ENCODE assay signal across 10 cellular contexts in genomic region chr16:89442588-89442987, GRCh38. TPM values are rescaled to one million over a fixed set of nuclear protein-coding genes. Genes with fewer than 3 reads are reported as not detected.
DNase-seq lines count a peak whose midpoint lies in the region; ATAC-seq, FAIRE-seq and TF ChIP-seq lines count a peak whose summit lies in the region.
"Had no signal": no experiment of that assay in that cellular context is flagged by ENCODE, and none has a peak within 500 bp of the region (broad histone marks: within the 10 kb centered on the region; RNA-seq: fewer than 3 reads in every experiment).

No MANE protein-coding gene starts in this region.

- TF ChIP-seq POLR2A in upper lobe of left lung (IDR thresholded peaks at IDR 0.05), result no peak

- no peak for DNase-seq in activated CD8-positive, alpha-beta memory T cell treated with anti-CD3 and anti-CD28 coated beads, Interleukin-2, amount 10 ng/mL, durations not matched to agents 7 days and 5 days
- no peak for DNase-seq in activated CD8-positive, alpha-beta memory T cell treated with anti-CD3 and anti-CD28 coated beads for 24 hours
- no peak for DNase-seq in coronary artery (ENCODE audit: low spot score)
- DNase-seq in naive thymus-derived CD8-positive, alpha-beta T cell, result no peak
- no peak for DNase-seq in upper lobe of left lung
- no peak for DNase-seq in GM19239 (ENCODE audit: insufficient read length, low spot score)
- DNase-seq in HPDE6-E6E7 (ENCODE audit: extremely low spot score), result no peak
- DNase-seq: activated CD4-positive, alpha-beta T cell treated with anti-CD3 and anti-CD28 coated beads for 48 hours; NCI-H1092 treated with DMSO at 0.1 percent for 48 hours had no signal

- H3K9me3 Mint-ChIP-seq in activated CD8-positive, alpha-beta memory T cell treated with anti-CD3 and anti-CD28 coated beads, Interleukin-2, amount 10 ng/mL, durations not matched to agents 7 days and 5 days (ENCODE audit: low read depth), result no peaks in the 10 kb centered on the region
- H3K9me3 Mint-ChIP-seq in naive thymus-derived CD8-positive, alpha-beta T cell, result peaks cover 0 to 2% (median 0%) of the 10 kb centered on the region in 9 donors

- H3K4me1 Mint-ChIP-seq in activated CD8-positive, alpha-beta memory T cell treated with anti-CD3 and anti-CD28 coated beads, Interleukin-2, amount 10 ng/mL, durations not matched to agents 7 days and 5 days, result peaks cover 91% of the 10 kb centered on the region
- H3K4me1 Mint-ChIP-seq in naive thymus-derived CD8-positive, alpha-beta T cell, result peaks cover 68 to 97% (median 96%) of the 10 kb centered on the region in 4 donors

- H3K4me3 ChIP-seq in coronary artery (peak overlapping the region; percentile 53), upper lobe of left lung (no peak overlapping the region)

- H3K27me3 ChIP-seq in upper lobe of left lung, result no peaks in the 10 kb centered on the region

- H3K27ac ChIP-seq in coronary artery (peak overlapping the region; percentile 63 to 88), upper lobe of left lung (peak overlapping the region; percentile 48 to 71 (median 66))

- CTCF ChIA-PET in activated CD8-positive, alpha-beta memory T cell treated with anti-CD3 and anti-CD28 coated beads, Interleukin-2, amount 10 ng/mL, durations not matched to agents 7 days and 5 days (lab: Charles Lee), result interaction anchor here (1.2 kb wide), 1 partner anchor 13 kb away, joined by 3 read pairs; no protein-coding TSS in a partner anchor

- FAIRE-seq in GM19239 (lab: Jason Lieb, UNC), result no peak

- POLR2A ChIA-PET in naive thymus-derived CD8-positive, alpha-beta T cell (lab: Charles Lee), result interaction anchor here (0.8 to 2.3 kb wide), 5 partner anchors 11 to 46 kb away, joined by 3 to 11 read pairs (median 3); no protein-coding TSS in a partner anchor

- H3K36me3 Mint-ChIP-seq in activated CD8-positive, alpha-beta memory T cell treated with anti-CD3 and anti-CD28 coated beads, Interleukin-2, amount 10 ng/mL, durations not matched to agents 7 days and 5 days, result peaks cover 9% of the 10 kb centered on the region
- peaks cover 0 to 24% (median 1%) of the 10 kb centered on the region in 3 donors for H3K36me3 Mint-ChIP-seq in naive thymus-derived CD8-positive, alpha-beta T cell

- peak overlapping the region; percentile 75 for H3K27ac Mint-ChIP-seq in activated CD8-positive, alpha-beta memory T cell treated with anti-CD3 and anti-CD28 coated beads, Interleukin-2, amount 10 ng/mL, durations not matched to agents 7 days and 5 days
- H3K27ac Mint-ChIP-seq in naive thymus-derived CD8-positive, alpha-beta T cell, result peak overlapping the region; percentile 79 to 94 (median 92)

- 52 to 53% methylated on average over 9 to 10 of the region's 10 CpGs for WGBS in upper lobe of left lung, 2 donors

- TF ChIP-seq CTCF in coronary artery (IDR thresholded peaks at IDR 0.05), result no peak
- no peak for TF ChIP-seq CTCF in upper lobe of left lung (IDR thresholded peaks at IDR 0.05)

- no peak for ATAC-seq in activated CD8-positive, alpha-beta memory T cell treated with anti-CD3 and anti-CD28 coated beads, Interleukin-2, amount 10 ng/mL, durations not matched to agents 7 days and 5 days
- no peak for ATAC-seq in naive thymus-derived CD8-positive, alpha-beta T cell
- ATAC-seq in upper lobe of left lung (ENCODE audit: low FRiP score in 2 of 2), result peak in 1 of 2 donors; percentile 31
- ATAC-seq in GM21526 (IDR thresholded peaks at IDR 0.05; ENCODE audit: low FRiP score, unreplicated experiment), result no peak

- no peaks in the 10 kb centered on the region for H3K36me3 ChIP-seq in upper lobe of left lung

- H3K4me1 ChIP-seq in upper lobe of left lung, result peaks cover 67 to 92% (median 84%) of the 10 kb centered on the region in 4 donors

- TF ChIP-seq EP300 in upper lobe of left lung (IDR thresholded peaks at IDR 0.05), result no peak

- no peaks in the 10 kb centered on the region for H3K9me3 ChIP-seq in upper lobe of left lung

- no peak overlapping the region for H3K4me3 Mint-ChIP-seq in activated CD8-positive, alpha-beta memory T cell treated with anti-CD3 and anti-CD28 coated beads, Interleukin-2, amount 10 ng/mL, durations not matched to agents 7 days and 5 days
- H3K4me3 Mint-ChIP-seq in naive thymus-derived CD8-positive, alpha-beta T cell, result peak overlapping the region; percentile 50 to 85 (median 78)

- H3K27me3 Mint-ChIP-seq in activated CD8-positive, alpha-beta memory T cell treated with anti-CD3 and anti-CD28 coated beads, Interleukin-2, amount 10 ng/mL, durations not matched to agents 7 days and 5 days, result no peaks in the 10 kb centered on the region
- H3K27me3 Mint-ChIP-seq in naive thymus-derived CD8-positive, alpha-beta T cell, result no peaks in the 10 kb centered on the region

RNA-seq across cellular contexts. Expression of gene ANKRD11, which starts 47.8 kb away (rescaled TPM):
- 100 to 1,000 TPM; 184 to 235 TPM for total RNA-seq in activated CD8-positive, alpha-beta memory T cell treated with anti-CD3 and anti-CD28 coated beads, Interleukin-2, amount 10 ng/mL, durations not matched to agents 7 days and 5 days
- 100 to 1,000 TPM; 326 to 328 TPM for total RNA-seq in naive thymus-derived CD8-positive, alpha-beta T cell
- 10 to 100 TPM in 2 of 3 donors, 1 to 10 TPM in 1; 8.9 to 61.1 (median 13.9) TPM for polyA plus RNA-seq in naive thymus-derived CD8-positive, alpha-beta T cell
- total RNA-seq in upper lobe of left lung, result 100 to 1,000 TPM in 5 of 6 donors, 10 to 100 TPM in 1; 92.4 to 313 (median 134) TPM
